Comparison of ENCODE assay signal across 34 cellular contexts in genomic region chr9:20903214-20903613, GRCh38.
"Had no signal": no experiment of that assay in that cellular context is flagged by ENCODE, and none has a peak within 500 bp of the region (broad histone marks: within the 10 kb centered on the region; RNA-seq: fewer than 3 reads in every experiment).

No MANE protein-coding gene starts in this region.

- H3K27me3 ChIP-seq: adrenal gland, body of pancreas, dorsolateral prefrontal cortex, esophagus squamous epithelium, gastroesophageal sphincter, heart right ventricle had no signal

- H3K36me3 Mint-ChIP-seq: activated CD8-positive, alpha-beta memory T cell treated with anti-CD3 and anti-CD28 coated beads, Interleukin-2, amount 10 ng/mL, durations not matched to agents 7 days and 5 days had no signal

- H3K36me3 ChIP-seq: adrenal gland, esophagus squamous epithelium had no signal

- FAIRE-seq: colon had no signal

- H3K27ac Mint-ChIP-seq: activated CD4-positive, alpha-beta memory T cell treated with anti-CD3 and anti-CD28 coated beads for 36 hours; activated CD8-positive, alpha-beta memory T cell treated with anti-CD3 and anti-CD28 coated beads, Interleukin-2, amount 10 ng/mL, durations not matched to agents 7 days and 5 days; activated CD8-positive, alpha-beta T cell treated with anti-CD3 and anti-CD28 coated beads, Interleukin-2, amount 10 ng/mL, durations not matched to agents 7 days and 5 days; activated naive CD4-positive, alpha-beta T cell treated with anti-CD3 and anti-CD28 coated beads for 36 hours; activated naive CD4-positive, alpha-beta T cell treated with anti-CD3 and anti-CD28 coated beads, Interleukin-2, amount 50 U/mL, for 24 hours; activated naive CD8-positive, alpha-beta T cell treated with anti-CD3 and anti-CD28 coated beads for 36 hours; activated naive CD8-positive, alpha-beta T cell treated with anti-CD3 and anti-CD28 coated beads, Interleukin-2, amount 50 U/mL, for 24 hours; activated T-helper 1 cell treated with anti-CD3 and anti-CD28 coated beads, Interleukin-12 subunit alpha, Interleukin-12 subunit beta, Interleukin-2, Interleukin-4 antibody, amounts not matched to agents 30 ng/mL and 10 ng/mL and 1 ng/mL, durations not matched to agents 14 hours and 24 hours and 36 hours; activated T-helper 2 cell treated with anti-CD3 and anti-CD28 coated beads, Interferon-gamma antibody, Interleukin-2, Interleukin-4, amounts not matched to agents 10 μg/mL and 5 μg/mL and 100 μg/mL, durations not matched to agents 14 hours and 24 hours and 36 hours; T-helper 17 cell; T-helper 2 cell treated with Interferon-gamma antibody and Interleukin-4, amounts not matched to agents 5 μg/mL and 100 μg/mL, for 36 hours had no signal

- H3K27me3 Mint-ChIP-seq: activated CD4-positive, alpha-beta memory T cell treated with anti-CD3 and anti-CD28 coated beads for 36 hours; activated CD8-positive, alpha-beta memory T cell treated with anti-CD3 and anti-CD28 coated beads, Interleukin-2, amount 10 ng/mL, durations not matched to agents 7 days and 5 days; activated naive CD4-positive, alpha-beta T cell treated with anti-CD3 and anti-CD28 coated beads, Interleukin-2, amount 50 U/mL, for 24 hours; activated naive CD8-positive, alpha-beta T cell treated with anti-CD3 and anti-CD28 coated beads for 36 hours; activated naive CD8-positive, alpha-beta T cell treated with anti-CD3 and anti-CD28 coated beads, Interleukin-2, amount 50 U/mL, for 24 hours; T-helper 17 cell had no signal

- H3K4me1 Mint-ChIP-seq: activated CD8-positive, alpha-beta memory T cell treated with anti-CD3 and anti-CD28 coated beads, Interleukin-2, amount 10 ng/mL, durations not matched to agents 7 days and 5 days; activated naive CD4-positive, alpha-beta T cell treated with anti-CD3 and anti-CD28 coated beads, Interleukin-2, amount 50 U/mL, for 24 hours; activated naive CD8-positive, alpha-beta T cell treated with anti-CD3 and anti-CD28 coated beads, Interleukin-2, amount 50 U/mL, for 24 hours had no signal

- H3K4me3 Mint-ChIP-seq: activated CD4-positive, alpha-beta memory T cell treated with anti-CD3 and anti-CD28 coated beads for 36 hours; activated CD8-positive, alpha-beta memory T cell treated with anti-CD3 and anti-CD28 coated beads, Interleukin-2, amount 10 ng/mL, durations not matched to agents 7 days and 5 days; activated CD8-positive, alpha-beta T cell treated with anti-CD3 and anti-CD28 coated beads, Interleukin-2, amount 10 ng/mL, durations not matched to agents 7 days and 5 days; activated naive CD4-positive, alpha-beta T cell treated with anti-CD3 and anti-CD28 coated beads for 36 hours; activated naive CD4-positive, alpha-beta T cell treated with anti-CD3 and anti-CD28 coated beads, Interleukin-2, amount 50 U/mL, for 24 hours; activated naive CD8-positive, alpha-beta T cell treated with anti-CD3 and anti-CD28 coated beads for 36 hours; activated naive CD8-positive, alpha-beta T cell treated with anti-CD3 and anti-CD28 coated beads, Interleukin-2, amount 50 U/mL, for 24 hours; activated T-helper 1 cell treated with anti-CD3 and anti-CD28 coated beads, Interleukin-12 subunit alpha, Interleukin-12 subunit beta, Interleukin-2, Interleukin-4 antibody, amounts not matched to agents 30 ng/mL and 10 ng/mL and 1 ng/mL, durations not matched to agents 14 hours and 24 hours and 36 hours; T-helper 17 cell; T-helper 2 cell treated with Interferon-gamma antibody and Interleukin-4, amounts not matched to agents 5 μg/mL and 100 μg/mL, for 36 hours had no signal

- DNase-seq: activated CD4-positive, alpha-beta memory T cell treated with anti-CD3 and anti-CD28 coated beads for 36 hours; activated CD4-positive, alpha-beta T cell treated with anti-CD3 and anti-CD28 coated beads for 4 hours; activated CD4-positive, alpha-beta T cell treated with anti-CD3 and anti-CD28 coated beads, Interleukin-2, amount 50 U/mL, for 1 hour; activated CD4-positive, CD25-positive, alpha-beta regulatory T cell; activated CD4-positive, CD25-positive, alpha-beta regulatory T cell treated with anti-CD3 and anti-CD28 coated beads, Interleukin-2, amount 50 U/mL, for 72 hours; activated CD8-positive, alpha-beta memory T cell treated with anti-CD3 and anti-CD28 coated beads, Interleukin-2, amount 10 ng/mL, durations not matched to agents 7 days and 5 days; activated CD8-positive, alpha-beta memory T cell treated with anti-CD3 and anti-CD28 coated beads, Interleukin-2, amount 50 U/mL, for 4 hours; activated CD8-positive, alpha-beta T cell treated with anti-CD3 and anti-CD28 coated beads, Interleukin-2, amount 10 ng/mL, durations not matched to agents 7 days and 5 days; activated effector memory CD4-positive, alpha-beta T cell treated with anti-CD3 and anti-CD28 coated beads, Interleukin-2, amount 50 U/mL, for 16 hours; activated naive CD4-positive, alpha-beta T cell treated with anti-CD3 and anti-CD28 coated beads for 36 hours; activated naive CD8-positive, alpha-beta T cell treated with anti-CD3 and anti-CD28 coated beads for 36 hours; activated naive CD8-positive, alpha-beta T cell treated with anti-CD3 and anti-CD28 coated beads, Interleukin-2, amount 50 U/mL, for 24 hours; activated T-cell treated with anti-CD3 and anti-CD28 coated beads, Interleukin-2, amount 50 U/mL, for 1 hour; activated T-cell treated with anti-CD3 and anti-CD28 coated beads, Interleukin-2, amount 50 U/mL, for 48 hours; adrenal gland; amygdala; aorta; body of pancreas; caudate nucleus; dorsolateral prefrontal cortex; effector memory CD4-positive, alpha-beta T cell; esophagus squamous epithelium; foreskin melanocyte; heart right ventricle; T-helper 1 cell; T-helper 17 cell; T1000 had no signal

- H3K9me3 ChIP-seq: adrenal gland, body of pancreas, esophagus squamous epithelium, gastroesophageal sphincter, heart right ventricle had no signal

- H3K9me3 Mint-ChIP-seq: activated CD4-positive, alpha-beta memory T cell treated with anti-CD3 and anti-CD28 coated beads for 36 hours; activated naive CD4-positive, alpha-beta T cell treated with anti-CD3 and anti-CD28 coated beads for 36 hours; activated naive CD4-positive, alpha-beta T cell treated with anti-CD3 and anti-CD28 coated beads, Interleukin-2, amount 50 U/mL, for 24 hours; activated naive CD8-positive, alpha-beta T cell treated with anti-CD3 and anti-CD28 coated beads for 36 hours; activated naive CD8-positive, alpha-beta T cell treated with anti-CD3 and anti-CD28 coated beads, Interleukin-2, amount 50 U/mL, for 24 hours; activated T-helper 1 cell treated with anti-CD3 and anti-CD28 coated beads, Interleukin-12 subunit alpha, Interleukin-12 subunit beta, Interleukin-2, Interleukin-4 antibody, amounts not matched to agents 30 ng/mL and 10 ng/mL and 1 ng/mL, durations not matched to agents 14 hours and 24 hours and 36 hours; activated T-helper 2 cell treated with anti-CD3 and anti-CD28 coated beads, Interferon-gamma antibody, Interleukin-2, Interleukin-4, amounts not matched to agents 10 μg/mL and 5 μg/mL and 100 μg/mL, durations not matched to agents 14 hours and 24 hours and 36 hours; T-helper 2 cell treated with Interferon-gamma antibody and Interleukin-4, amounts not matched to agents 5 μg/mL and 100 μg/mL, for 36 hours had no signal

- H3K4me1 ChIP-seq: body of pancreas, esophagus squamous epithelium, gastroesophageal sphincter, heart right ventricle had no signal

- H3K27ac ChIP-seq: adrenal gland, body of pancreas, dorsolateral prefrontal cortex, epithelial cell of prostate, esophagus squamous epithelium, gastroesophageal sphincter, heart right ventricle had no signal

- H3K4me3 ChIP-seq: adrenal gland, body of pancreas, dorsolateral prefrontal cortex, esophagus squamous epithelium, gastroesophageal sphincter, heart right ventricle had no signal
